22 cellular contexts compared by ENCODE assay signal in genomic region chr10:64463406-64463805, GRCh38.
DNase-seq lines count a peak whose midpoint lies in the region; ATAC-seq and TF ChIP-seq lines count a peak whose summit lies in the region.
"Had no signal": no experiment of that assay in that cellular context is flagged by ENCODE, and none has a peak within 500 bp of the region (broad histone marks: within the 10 kb centered on the region; RNA-seq: fewer than 3 reads in every experiment).

No MANE protein-coding gene starts in this region.

- H3K4me3 ChIP-seq in endodermal cell (ENCODE audit: low read length), result peak overlapping the region; percentile 36
- no peak overlapping the region for H3K4me3 ChIP-seq in fibroblast of mammary gland (ENCODE audit: control insufficient read depth, low read depth, low read length)
- H3K4me3 ChIP-seq: GM12878 had no signal

- no peak overlapping the region for H3K9ac ChIP-seq in endodermal cell (ENCODE audit: extremely low read depth, low read length, poor library complexity, severe bottlenecking)

- ATAC-seq in HG03108 (IDR thresholded peaks at IDR 0.05; ENCODE audit: unreplicated experiment) (no peak), HG03159 (IDR thresholded peaks at IDR 0.05; ENCODE audit: unreplicated experiment) (no peak)
- ATAC-seq: GM12878, HCT116, HepG2 had no signal

- TF ChIP-seq CTCF in endodermal cell (conservative IDR thresholded peaks at IDR 0.05), result no peak
- TF ChIP-seq CTCF in fibroblast of mammary gland (conservative IDR thresholded peaks at IDR 0.05; ENCODE audit: control insufficient read depth, insufficient read depth, low read depth, low read length), result no peak

- peaks cover 8% of the 10 kb centered on the region for H3K36me3 Mint-ChIP-seq in endodermal cell (ENCODE audit: low read depth)
- H3K36me3 Mint-ChIP-seq: CD4-positive, CD25-positive, alpha-beta regulatory T cell; IgD-negative memory B cell had no signal

- no peak overlapping the region for H3K4me3 Mint-ChIP-seq in endodermal cell
- H3K4me3 Mint-ChIP-seq: CD4-positive, CD25-positive, alpha-beta regulatory T cell; CD8-positive, alpha-beta memory T cell; HFFc6; IgD-negative memory B cell had no signal

- H3K27me3 ChIP-seq in endodermal cell (ENCODE audit: control insufficient read depth, insufficient read depth, low read length, poor library complexity, severe bottlenecking), result no peaks in the 10 kb centered on the region
- H3K27me3 ChIP-seq: BE2C had no signal

- no peaks in the 10 kb centered on the region for H3K4me1 Mint-ChIP-seq in endodermal cell
- H3K4me1 Mint-ChIP-seq: CD8-positive, alpha-beta memory T cell; IgD-negative memory B cell had no signal

- no peaks in the 10 kb centered on the region for H3K36me3 ChIP-seq in endodermal cell (ENCODE audit: control insufficient read depth, insufficient read depth, low read length)
- H3K36me3 ChIP-seq: BE2C had no signal

- H3K27ac ChIP-seq in endodermal cell (ENCODE audit: low read depth, low read length), result no peak overlapping the region

- H3K9me3 Mint-ChIP-seq in endodermal cell, result peaks cover 48% of the 10 kb centered on the region

- H3K27ac Mint-ChIP-seq in endodermal cell, result no peak overlapping the region
- H3K27ac Mint-ChIP-seq: CD4-positive, CD25-positive, alpha-beta regulatory T cell; CD8-positive, alpha-beta memory T cell; HFFc6; IgD-negative memory B cell had no signal

- no peaks in the 10 kb centered on the region for H3K27me3 Mint-ChIP-seq in endodermal cell (ENCODE audit: insufficient read depth)
- H3K27me3 Mint-ChIP-seq: CD4-positive, CD25-positive, alpha-beta regulatory T cell; CD8-positive, alpha-beta memory T cell; IgD-negative memory B cell had no signal

- DNase-seq in OCI-M1 (lab: John Stamatoyannopoulos, UW) (peak; percentile 19), endodermal cell (no peak), fibroblast of mammary gland (ENCODE audit: low read depth) (peak; percentile 18)
- no peak for DNase-seq in stimulated activated CD4-positive, alpha-beta T cell treated with anti-CD3 and anti-CD28 coated beads, Interleukin-2, amount 100 ng/mL, for 48 hours
- DNase-seq: BE2C; C1 segment of cervical spinal cord; CD4-positive, CD25-positive, alpha-beta regulatory T cell; CD8-positive, alpha-beta memory T cell; COR-L47; DMS 273 treated with DMSO at 0.1 percent for 48 hours; DMS53; DND-41; EL; GOT3; H7; HFFc6 had no signal

- whole genome bisulfite sequencing in endodermal cell (ENCODE audit: insufficient coverage in 1 of 2, insufficient read length in 1 of 2), 2 experiments, result 88% methylated on average over 1 of the region's 1 CpG; no CpG with 5 or more reads in 1 of the 2 experiments

- H3K4me1 ChIP-seq in endodermal cell (ENCODE audit: control insufficient read depth, insufficient read depth, low read length), result peaks cover 3% of the 10 kb centered on the region
- H3K4me1 ChIP-seq: BE2C had no signal

- H3K9me3 ChIP-seq in endodermal cell (ENCODE audit: control insufficient read depth, low read length), result peaks cover 53% of the 10 kb centered on the region
- H3K9me3 ChIP-seq: BE2C had no signal

Comparison
In these comparisons a context has a peak if more than half of its experiments do, and no peak if none do; other contexts are left out.
1. DNase-seq: peak in OCI-M1 (single experiment) and fibroblast of mammary gland (single experiment); none in endodermal cell (single experiment) and stimulated activated CD4-positive, alpha-beta T cell treated with anti-CD3 and anti-CD28 coated beads, Interleukin-2, amount 100 ng/mL, for 48 hours (0 of 2).